ENCODE assay signal across 1 cellular context in the genomic region with DNA sequence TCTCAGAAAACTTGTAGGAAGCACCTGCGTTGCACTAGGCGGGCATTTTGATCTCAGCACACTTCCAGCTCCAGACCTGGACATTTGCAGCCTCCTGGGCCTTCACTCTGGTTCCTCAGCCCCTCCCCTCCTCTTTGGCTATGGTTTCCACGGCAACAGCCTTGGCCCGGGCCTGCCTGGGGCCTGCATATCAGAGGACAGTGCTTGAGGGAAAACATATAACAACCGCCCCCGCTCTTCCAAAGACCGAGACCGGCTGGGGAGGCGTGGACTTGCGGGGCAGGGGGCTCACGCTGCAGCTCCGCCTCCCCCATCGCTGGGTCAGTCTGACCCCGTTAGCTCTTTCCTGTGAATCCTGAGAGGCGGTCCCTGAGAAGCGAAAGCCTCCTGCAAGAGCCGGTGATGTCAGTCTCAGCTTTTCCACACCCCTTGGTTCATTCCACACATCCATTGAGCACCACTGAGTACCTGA.
TF ChIP-seq lines count a peak whose summit lies in the region.

No MANE protein-coding gene starts in this region.

TF ChIP-seq in HepG2, 621 proteins besides CTCF, POLR2A, EP300 and RAD21 (continued from another document and continues in another):
- TF ChIP-seq, protein P1, sequence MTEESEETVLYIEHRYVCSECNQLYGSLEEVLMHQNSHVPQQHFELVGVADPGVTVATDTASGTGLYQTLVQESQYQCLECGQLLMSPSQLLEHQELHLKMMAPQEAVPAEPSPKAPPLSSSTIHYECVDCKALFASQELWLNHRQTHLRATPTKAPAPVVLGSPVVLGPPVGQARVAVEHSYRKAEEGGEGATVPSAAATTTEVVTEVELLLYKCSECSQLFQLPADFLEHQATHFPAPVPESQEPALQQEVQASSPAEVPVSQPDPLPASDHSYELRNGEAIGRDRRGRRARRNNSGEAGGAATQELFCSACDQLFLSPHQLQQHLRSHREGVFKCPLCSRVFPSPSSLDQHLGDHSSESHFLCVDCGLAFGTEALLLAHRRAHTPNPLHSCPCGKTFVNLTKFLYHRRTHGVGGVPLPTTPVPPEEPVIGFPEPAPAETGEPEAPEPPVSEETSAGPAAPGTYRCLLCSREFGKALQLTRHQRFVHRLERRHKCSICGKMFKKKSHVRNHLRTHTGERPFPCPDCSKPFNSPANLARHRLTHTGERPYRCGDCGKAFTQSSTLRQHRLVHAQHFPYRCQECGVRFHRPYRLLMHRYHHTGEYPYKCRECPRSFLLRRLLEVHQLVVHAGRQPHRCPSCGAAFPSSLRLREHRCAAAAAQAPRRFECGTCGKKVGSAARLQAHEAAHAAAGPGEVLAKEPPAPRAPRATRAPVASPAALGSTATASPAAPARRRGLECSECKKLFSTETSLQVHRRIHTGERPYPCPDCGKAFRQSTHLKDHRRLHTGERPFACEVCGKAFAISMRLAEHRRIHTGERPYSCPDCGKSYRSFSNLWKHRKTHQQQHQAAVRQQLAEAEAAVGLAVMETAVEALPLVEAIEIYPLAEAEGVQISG (CRISPR knock-in tag; IDR thresholded peaks at IDR 0.05) = peak; percentile 12
- TF ChIP-seq ZNF292 (CRISPR knock-in tag; IDR thresholded peaks at IDR 0.05; ENCODE audit: borderline replicate concordance, low read depth) (peak; percentile 60; the same call in 1 of the 2 replicates), CBX5 (CRISPR knock-in tag; IDR thresholded peaks at IDR 0.05; ENCODE audit: borderline replicate concordance) (peak; percentile 13; the same call in 1 of the 2 replicates), PHF20 (CRISPR knock-in tag; IDR thresholded peaks at IDR 0.05) (no peak), ZNF136 (CRISPR knock-in tag; IDR thresholded peaks at IDR 0.05; ENCODE audit: low read depth) (no peak), SKI (IDR thresholded peaks at IDR 0.05; ENCODE audit: partially characterized antibody) (peak; percentile 43), MED1 (CRISPR knock-in tag; IDR thresholded peaks at IDR 0.05) (peak; percentile 96), SOX5 (CRISPR knock-in tag; IDR thresholded peaks at IDR 0.05; ENCODE audit: borderline replicate concordance) (peak; percentile 53; the same call in 1 of the 2 replicates), SIN3B (IDR thresholded peaks at IDR 0.05; ENCODE audit: low read length) (no peak), ZKSCAN8 (CRISPR knock-in tag; IDR thresholded peaks at IDR 0.05; ENCODE audit: borderline replicate concordance) (peak; percentile 100), JUNB (CRISPR knock-in tag; IDR thresholded peaks at IDR 0.05; ENCODE audit: borderline replicate concordance) (no peak), ZNF777 (CRISPR knock-in tag; IDR thresholded peaks at IDR 0.05) (no peak), SAP130 (CRISPR knock-in tag; IDR thresholded peaks at IDR 0.05; ENCODE audit: low read depth) (peak; percentile 75), MAFG (CRISPR knock-in tag; IDR thresholded peaks at IDR 0.05) (no peak), ZNF501 (CRISPR knock-in tag; IDR thresholded peaks at IDR 0.05) (peak; percentile 53; the same call in 1 of the 2 replicates), DPF2 (CRISPR knock-in tag; IDR thresholded peaks at IDR 0.05; ENCODE audit: borderline replicate concordance, low read depth) (no peak), FLYWCH1 (CRISPR knock-in tag; IDR thresholded peaks at IDR 0.05) (no peak), SCMH1 (CRISPR knock-in tag; IDR thresholded peaks at IDR 0.05; ENCODE audit: borderline replicate concordance) (no peak), HOXA5 (CRISPR knock-in tag; IDR thresholded peaks at IDR 0.05) (0 out of 2 replicates have a peak, but pooled peaks have one; percentile 48), ZNF761 (CRISPR knock-in tag; conservative IDR thresholded peaks at IDR 0.05) (0 out of 2 replicates have a peak, but pooled peaks have one; percentile 13), ZNF24 (IDR thresholded peaks at IDR 0.05) (no peak), ZNF260 (CRISPR knock-in tag; IDR thresholded peaks at IDR 0.05; ENCODE audit: borderline replicate concordance, low read depth) (no peak), REPIN1 (CRISPR knock-in tag; IDR thresholded peaks at IDR 0.05; ENCODE audit: borderline replicate concordance, low read depth) (peak; percentile 57), NFYC (CRISPR knock-in tag; IDR thresholded peaks at IDR 0.05) (no peak), ZNF253 (CRISPR knock-in tag; IDR thresholded peaks at IDR 0.05; ENCODE audit: borderline replicate concordance) (no peak)
- TF ChIP-seq, protein P2, sequence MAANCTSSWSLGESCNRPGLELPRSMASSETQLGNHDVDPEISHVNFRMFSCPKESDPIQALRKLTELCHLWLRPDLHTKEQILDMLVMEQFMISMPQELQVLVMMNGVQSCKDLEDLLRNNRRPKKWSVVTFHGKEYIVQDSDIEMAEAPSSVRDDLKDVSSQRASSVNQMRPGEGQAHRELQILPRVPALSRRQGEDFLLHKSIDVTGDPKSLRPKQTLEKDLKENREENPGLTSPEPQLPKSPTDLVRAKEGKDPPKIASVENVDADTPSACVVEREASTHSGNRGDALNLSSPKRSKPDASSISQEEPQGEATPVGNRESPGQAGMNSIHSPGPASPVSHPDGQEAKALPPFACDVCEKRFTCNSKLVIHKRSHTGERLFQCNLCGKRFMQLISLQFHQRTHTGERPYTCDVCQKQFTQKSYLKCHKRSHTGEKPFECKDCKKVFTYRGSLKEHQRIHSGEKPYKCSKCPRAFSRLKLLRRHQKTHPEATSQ (CRISPR knock-in tag; IDR thresholded peaks at IDR 0.05; ENCODE audit: borderline replicate concordance) = 0 out of 2 replicates have a peak, but pooled peaks have one; percentile 40
- TF ChIP-seq, protein P3, sequence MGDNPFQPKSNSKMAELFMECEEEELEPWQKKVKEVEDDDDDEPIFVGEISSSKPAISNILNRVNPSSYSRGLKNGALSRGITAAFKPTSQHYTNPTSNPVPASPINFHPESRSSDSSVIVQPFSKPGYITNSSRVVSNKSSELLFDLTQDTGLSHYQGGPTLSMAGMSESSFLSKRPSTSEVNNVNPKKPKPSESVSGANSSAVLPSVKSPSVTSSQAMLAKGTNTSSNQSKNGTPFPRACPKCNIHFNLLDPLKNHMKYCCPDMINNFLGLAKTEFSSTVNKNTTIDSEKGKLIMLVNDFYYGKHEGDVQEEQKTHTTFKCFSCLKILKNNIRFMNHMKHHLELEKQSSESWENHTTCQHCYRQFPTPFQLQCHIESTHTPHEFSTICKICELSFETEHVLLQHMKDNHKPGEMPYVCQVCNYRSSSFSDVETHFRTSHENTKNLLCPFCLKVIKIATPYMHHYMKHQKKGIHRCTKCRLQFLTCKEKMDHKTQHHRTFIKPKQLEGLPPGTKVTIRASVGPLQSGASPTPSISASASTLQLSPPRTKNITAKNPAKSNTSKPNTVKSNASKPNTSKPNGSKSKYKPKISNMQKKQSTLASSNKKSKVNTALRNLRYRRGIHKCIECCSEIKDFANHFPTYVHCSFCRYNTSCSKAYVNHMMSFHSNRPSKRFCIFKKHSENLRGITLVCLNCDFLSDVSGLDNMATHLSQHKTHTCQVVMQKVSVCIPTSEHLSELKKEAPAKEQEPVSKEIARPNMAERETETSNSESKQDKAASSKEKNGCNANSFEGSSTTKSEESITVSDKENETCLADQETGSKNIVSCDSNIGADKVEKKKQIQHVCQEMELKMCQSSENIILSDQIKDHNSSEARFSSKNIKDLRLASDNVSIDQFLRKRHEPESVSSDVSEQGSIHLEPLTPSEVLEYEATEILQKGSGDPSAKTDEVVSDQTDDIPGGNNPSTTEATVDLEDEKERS (CRISPR knock-in tag; IDR thresholded peaks at IDR 0.05) = no peak
- TF ChIP-seq, protein P4, sequence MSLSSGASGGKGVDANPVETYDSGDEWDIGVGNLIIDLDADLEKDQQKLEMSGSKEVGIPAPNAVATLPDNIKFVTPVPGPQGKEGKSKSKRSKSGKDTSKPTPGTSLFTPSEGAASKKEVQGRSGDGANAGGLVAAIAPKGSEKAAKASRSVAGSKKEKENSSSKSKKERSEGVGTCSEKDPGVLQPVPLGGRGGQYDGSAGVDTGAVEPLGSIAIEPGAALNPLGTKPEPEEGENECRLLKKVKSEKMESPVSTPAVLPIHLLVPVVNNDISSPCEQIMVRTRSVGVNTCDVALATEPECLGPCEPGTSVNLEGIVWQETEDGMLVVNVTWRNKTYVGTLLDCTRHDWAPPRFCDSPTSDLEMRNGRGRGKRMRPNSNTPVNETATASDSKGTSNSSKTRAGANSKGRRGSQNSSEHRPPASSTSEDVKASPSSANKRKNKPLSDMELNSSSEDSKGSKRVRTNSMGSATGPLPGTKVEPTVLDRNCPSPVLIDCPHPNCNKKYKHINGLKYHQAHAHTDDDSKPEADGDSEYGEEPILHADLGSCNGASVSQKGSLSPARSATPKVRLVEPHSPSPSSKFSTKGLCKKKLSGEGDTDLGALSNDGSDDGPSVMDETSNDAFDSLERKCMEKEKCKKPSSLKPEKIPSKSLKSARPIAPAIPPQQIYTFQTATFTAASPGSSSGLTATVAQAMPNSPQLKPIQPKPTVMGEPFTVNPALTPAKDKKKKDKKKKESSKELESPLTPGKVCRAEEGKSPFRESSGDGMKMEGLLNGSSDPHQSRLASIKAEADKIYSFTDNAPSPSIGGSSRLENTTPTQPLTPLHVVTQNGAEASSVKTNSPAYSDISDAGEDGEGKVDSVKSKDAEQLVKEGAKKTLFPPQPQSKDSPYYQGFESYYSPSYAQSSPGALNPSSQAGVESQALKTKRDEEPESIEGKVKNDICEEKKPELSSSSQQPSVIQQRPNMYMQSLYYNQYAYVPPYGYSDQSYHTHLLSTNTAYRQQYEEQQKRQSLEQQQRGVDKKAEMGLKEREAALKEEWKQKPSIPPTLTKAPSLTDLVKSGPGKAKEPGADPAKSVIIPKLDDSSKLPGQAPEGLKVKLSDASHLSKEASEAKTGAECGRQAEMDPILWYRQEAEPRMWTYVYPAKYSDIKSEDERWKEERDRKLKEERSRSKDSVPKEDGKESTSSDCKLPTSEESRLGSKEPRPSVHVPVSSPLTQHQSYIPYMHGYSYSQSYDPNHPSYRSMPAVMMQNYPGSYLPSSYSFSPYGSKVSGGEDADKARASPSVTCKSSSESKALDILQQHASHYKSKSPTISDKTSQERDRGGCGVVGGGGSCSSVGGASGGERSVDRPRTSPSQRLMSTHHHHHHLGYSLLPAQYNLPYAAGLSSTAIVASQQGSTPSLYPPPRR (CRISPR knock-in tag; IDR thresholded peaks at IDR 0.05; ENCODE audit: borderline replicate concordance) = peak; percentile 72; the same call in 1 of the 2 replicates
- TF ChIP-seq, protein P5, sequence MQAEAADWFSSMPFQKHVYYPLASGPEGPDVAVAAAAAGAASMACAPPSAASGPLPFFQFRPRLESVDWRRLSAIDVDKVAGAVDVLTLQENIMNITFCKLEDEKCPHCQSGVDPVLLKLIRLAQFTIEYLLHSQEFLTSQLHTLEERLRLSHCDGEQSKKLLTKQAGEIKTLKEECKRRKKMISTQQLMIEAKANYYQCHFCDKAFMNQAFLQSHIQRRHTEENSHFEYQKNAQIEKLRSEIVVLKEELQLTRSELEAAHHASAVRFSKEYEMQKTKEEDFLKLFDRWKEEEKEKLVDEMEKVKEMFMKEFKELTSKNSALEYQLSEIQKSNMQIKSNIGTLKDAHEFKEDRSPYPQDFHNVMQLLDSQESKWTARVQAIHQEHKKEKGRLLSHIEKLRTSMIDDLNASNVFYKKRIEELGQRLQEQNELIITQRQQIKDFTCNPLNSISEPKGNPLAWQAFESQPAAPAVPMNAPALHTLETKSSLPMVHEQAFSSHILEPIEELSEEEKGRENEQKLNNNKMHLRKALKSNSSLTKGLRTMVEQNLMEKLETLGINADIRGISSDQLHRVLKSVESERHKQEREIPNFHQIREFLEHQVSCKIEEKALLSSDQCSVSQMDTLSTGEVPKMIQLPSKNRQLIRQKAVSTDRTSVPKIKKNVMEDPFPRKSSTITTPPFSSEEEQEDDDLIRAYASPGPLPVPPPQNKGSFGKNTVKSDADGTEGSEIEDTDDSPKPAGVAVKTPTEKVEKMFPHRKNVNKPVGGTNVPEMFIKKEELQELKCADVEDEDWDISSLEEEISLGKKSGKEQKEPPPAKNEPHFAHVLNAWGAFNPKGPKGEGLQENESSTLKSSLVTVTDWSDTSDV (CRISPR knock-in tag; IDR thresholded peaks at IDR 0.05) = no peak
- TF ChIP-seq, protein P6, sequence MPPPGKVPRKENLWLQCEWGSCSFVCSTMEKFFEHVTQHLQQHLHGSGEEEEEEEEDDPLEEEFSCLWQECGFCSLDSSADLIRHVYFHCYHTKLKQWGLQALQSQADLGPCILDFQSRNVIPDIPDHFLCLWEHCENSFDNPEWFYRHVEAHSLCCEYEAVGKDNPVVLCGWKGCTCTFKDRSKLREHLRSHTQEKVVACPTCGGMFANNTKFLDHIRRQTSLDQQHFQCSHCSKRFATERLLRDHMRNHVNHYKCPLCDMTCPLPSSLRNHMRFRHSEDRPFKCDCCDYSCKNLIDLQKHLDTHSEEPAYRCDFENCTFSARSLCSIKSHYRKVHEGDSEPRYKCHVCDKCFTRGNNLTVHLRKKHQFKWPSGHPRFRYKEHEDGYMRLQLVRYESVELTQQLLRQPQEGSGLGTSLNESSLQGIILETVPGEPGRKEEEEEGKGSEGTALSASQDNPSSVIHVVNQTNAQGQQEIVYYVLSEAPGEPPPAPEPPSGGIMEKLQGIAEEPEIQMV (CRISPR knock-in tag; IDR thresholded peaks at IDR 0.05; ENCODE audit: low read depth) = 0 out of 2 replicates have a peak, but pooled peaks have one; percentile 17
- TF ChIP-seq, protein P7, sequence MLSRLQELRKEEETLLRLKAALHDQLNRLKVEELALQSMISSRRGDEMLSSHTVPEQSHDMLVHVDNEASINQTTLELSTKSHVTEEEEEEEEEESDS (CRISPR knock-in tag; IDR thresholded peaks at IDR 0.05; ENCODE audit: borderline replicate concordance) = no peak
- TF ChIP-seq, protein P8, sequence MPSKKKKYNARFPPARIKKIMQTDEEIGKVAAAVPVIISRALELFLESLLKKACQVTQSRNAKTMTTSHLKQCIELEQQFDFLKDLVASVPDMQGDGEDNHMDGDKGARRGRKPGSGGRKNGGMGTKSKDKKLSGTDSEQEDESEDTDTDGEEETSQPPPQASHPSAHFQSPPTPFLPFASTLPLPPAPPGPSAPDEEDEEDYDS (CRISPR knock-in tag; IDR thresholded peaks at IDR 0.05) = peak; percentile 37; the same call in 1 of the 2 replicates
- TF ChIP-seq, protein P9, sequence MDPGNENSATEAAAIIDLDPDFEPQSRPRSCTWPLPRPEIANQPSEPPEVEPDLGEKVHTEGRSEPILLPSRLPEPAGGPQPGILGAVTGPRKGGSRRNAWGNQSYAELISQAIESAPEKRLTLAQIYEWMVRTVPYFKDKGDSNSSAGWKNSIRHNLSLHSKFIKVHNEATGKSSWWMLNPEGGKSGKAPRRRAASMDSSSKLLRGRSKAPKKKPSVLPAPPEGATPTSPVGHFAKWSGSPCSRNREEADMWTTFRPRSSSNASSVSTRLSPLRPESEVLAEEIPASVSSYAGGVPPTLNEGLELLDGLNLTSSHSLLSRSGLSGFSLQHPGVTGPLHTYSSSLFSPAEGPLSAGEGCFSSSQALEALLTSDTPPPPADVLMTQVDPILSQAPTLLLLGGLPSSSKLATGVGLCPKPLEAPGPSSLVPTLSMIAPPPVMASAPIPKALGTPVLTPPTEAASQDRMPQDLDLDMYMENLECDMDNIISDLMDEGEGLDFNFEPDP (CRISPR knock-in tag; conservative IDR thresholded peaks at IDR 0.05) = no peak
- TF ChIP-seq, protein P10, sequence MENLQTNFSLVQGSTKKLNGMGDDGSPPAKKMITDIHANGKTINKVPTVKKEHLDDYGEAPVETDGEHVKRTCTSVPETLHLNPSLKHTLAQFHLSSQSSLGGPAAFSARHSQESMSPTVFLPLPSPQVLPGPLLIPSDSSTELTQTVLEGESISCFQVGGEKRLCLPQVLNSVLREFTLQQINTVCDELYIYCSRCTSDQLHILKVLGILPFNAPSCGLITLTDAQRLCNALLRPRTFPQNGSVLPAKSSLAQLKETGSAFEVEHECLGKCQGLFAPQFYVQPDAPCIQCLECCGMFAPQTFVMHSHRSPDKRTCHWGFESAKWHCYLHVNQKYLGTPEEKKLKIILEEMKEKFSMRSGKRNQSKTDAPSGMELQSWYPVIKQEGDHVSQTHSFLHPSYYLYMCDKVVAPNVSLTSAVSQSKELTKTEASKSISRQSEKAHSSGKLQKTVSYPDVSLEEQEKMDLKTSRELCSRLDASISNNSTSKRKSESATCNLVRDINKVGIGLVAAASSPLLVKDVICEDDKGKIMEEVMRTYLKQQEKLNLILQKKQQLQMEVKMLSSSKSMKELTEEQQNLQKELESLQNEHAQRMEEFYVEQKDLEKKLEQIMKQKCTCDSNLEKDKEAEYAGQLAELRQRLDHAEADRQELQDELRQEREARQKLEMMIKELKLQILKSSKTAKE (CRISPR knock-in tag; IDR thresholded peaks at IDR 0.05; ENCODE audit: borderline replicate concordance) = peak; percentile 53
